In the genomic region with DNA sequence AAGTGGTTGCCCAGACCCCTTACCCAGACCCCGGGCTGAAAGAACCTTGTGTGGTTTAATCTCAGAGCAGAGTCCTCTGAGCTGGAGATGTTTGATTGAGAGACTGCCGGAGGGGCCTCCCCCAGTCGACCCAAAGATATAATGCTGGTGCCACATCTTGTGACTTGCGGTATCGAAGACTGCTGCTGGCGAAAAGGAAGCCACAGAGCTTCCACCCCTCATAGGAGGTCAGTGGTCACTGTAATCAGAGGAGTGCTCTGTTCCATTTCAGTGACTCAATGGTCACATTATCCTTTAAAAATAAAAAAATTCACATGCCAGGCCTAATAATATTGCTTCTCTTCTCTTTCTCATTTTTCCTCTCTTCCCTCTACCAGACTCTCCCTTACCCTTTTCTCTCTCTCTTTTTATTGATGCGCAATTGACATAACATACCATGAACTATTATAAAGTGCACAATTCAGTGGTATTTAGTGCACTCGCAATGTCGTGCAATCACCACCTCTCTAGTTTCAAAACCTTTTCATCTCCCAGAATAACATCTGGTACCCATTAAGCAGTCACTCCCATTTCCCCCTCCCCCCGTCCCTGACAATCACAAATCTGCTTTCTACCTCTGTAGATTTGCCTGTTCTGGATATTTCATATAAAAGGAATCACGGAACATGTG, we compare ENCODE assay signal across 1 cellular context.
TF ChIP-seq lines count a peak whose summit lies in the region.

No MANE protein-coding gene starts in this region.

TF ChIP-seq in HEK293, 187 proteins besides CTCF, POLR2A, EP300 and RAD21 (continued from another document and continues in another):
- TF ChIP-seq ZNF24 (tag by site-specific recombination; IDR thresholded peaks at IDR 0.05) (peak; percentile 71; the same call in 1 of the 2 replicates), HOXD13 (CRISPR knock-in tag; IDR thresholded peaks at IDR 0.05; ENCODE audit: borderline replicate concordance) (no peak), ZNF560 (tag by site-specific recombination; IDR thresholded peaks at IDR 0.05; ENCODE audit: borderline replicate concordance) (no peak), ZNF433 (tag by site-specific recombination; IDR thresholded peaks at IDR 0.05; ENCODE audit: low read depth) (no peak), ZNF426 (tag by site-specific recombination; IDR thresholded peaks at IDR 0.05) (no peak), ZNF596 (tag by site-specific recombination; IDR thresholded peaks at IDR 0.05) (no peak), ZFP41 (tag by site-specific recombination; IDR thresholded peaks at IDR 0.05; ENCODE audit: borderline replicate concordance) (no peak), ZNF521 (tag by site-specific recombination; IDR thresholded peaks at IDR 0.05) (no peak), TCF7L2 (IDR thresholded peaks at IDR 0.05; ENCODE audit: borderline replicate concordance, low read depth, low read length) (peak; percentile 57; the same call in 1 of the 2 replicates), ZNF488 (tag by site-specific recombination; IDR thresholded peaks at IDR 0.05) (no peak), ZBTB21 (tag by site-specific recombination; IDR thresholded peaks at IDR 0.05) (peak; percentile 29; the same call in 1 of the 2 replicates), PATZ1 (tag by site-specific recombination; IDR thresholded peaks at IDR 0.05) (0 out of 2 replicates have a peak, but pooled peaks have one; percentile 52), ZNF747 (tag by site-specific recombination; IDR thresholded peaks at IDR 0.05) (no peak), ZNF530 (tag by site-specific recombination; IDR thresholded peaks at IDR 0.05; ENCODE audit: low read depth) (no peak), TRIM28 (IDR thresholded peaks at IDR 0.05; ENCODE audit: borderline replicate concordance, low read length) (no peak), ZNF112 (tag by site-specific recombination; IDR thresholded peaks at IDR 0.05) (no peak), ZNF335 (tag by site-specific recombination; conservative IDR thresholded peaks at IDR 0.05) (0 out of 2 replicates have a peak, but pooled peaks have one; percentile 36), ZBTB17 (tag by site-specific recombination; IDR thresholded peaks at IDR 0.05) (peak; percentile 85; the same call in 1 of the 2 replicates), BCL11B (tag by site-specific recombination; IDR thresholded peaks at IDR 0.05; ENCODE audit: low read depth) (0 out of 2 replicates have a peak, but pooled peaks have one; percentile 32), ZIC2 (tag by site-specific recombination; IDR thresholded peaks at IDR 0.05) (no peak), ZNF157 (tag by site-specific recombination; IDR thresholded peaks at IDR 0.05) (no peak), SP2 (tag by site-specific recombination; IDR thresholded peaks at IDR 0.05) (no peak), ZNF404 (tag by site-specific recombination; IDR thresholded peaks at IDR 0.05) (peak; percentile 7; the same call in 1 of the 2 replicates), ZNF2 (tag by site-specific recombination; IDR thresholded peaks at IDR 0.05) (0 out of 2 replicates have a peak, but pooled peaks have one; percentile 57), ZNF48 (tag by site-specific recombination; IDR thresholded peaks at IDR 0.05) (no peak), ZSCAN16 (tag by site-specific recombination; IDR thresholded peaks at IDR 0.05) (0 out of 2 replicates have a peak, but pooled peaks have one; percentile 26), ZNF169 (tag by site-specific recombination; IDR thresholded peaks at IDR 0.05) (no peak), ZNF16 (tag by site-specific recombination; IDR thresholded peaks at IDR 0.05; ENCODE audit: low read depth) (no peak), ZBTB8A (tag by site-specific recombination; IDR thresholded peaks at IDR 0.05) (no peak), ZNF274 (IDR thresholded peaks at IDR 0.05; ENCODE audit: low read length) (no peak), ZNF274 (tag by site-specific recombination; IDR thresholded peaks at IDR 0.05; ENCODE audit: borderline replicate concordance) (no peak), ZNF677 (tag by site-specific recombination; IDR thresholded peaks at IDR 0.05) (no peak), SP7 (tag by site-specific recombination; IDR thresholded peaks at IDR 0.05) (peak; percentile 88), ZNF341 (tag by site-specific recombination; IDR thresholded peaks at IDR 0.05; ENCODE audit: low read depth) (no peak), ZNF830 (tag by site-specific recombination; IDR thresholded peaks at IDR 0.05; ENCODE audit: low read depth) (no peak), ZNF621 (tag by site-specific recombination; IDR thresholded peaks at IDR 0.05) (no peak), ZNF311 (tag by site-specific recombination; IDR thresholded peaks at IDR 0.05; ENCODE audit: borderline replicate concordance) (no peak), YY1 (tag by site-specific recombination; IDR thresholded peaks at IDR 0.05) (no peak), ZFP37 (tag by site-specific recombination; IDR thresholded peaks at IDR 0.05) (no peak), ZNF214 (tag by site-specific recombination; IDR thresholded peaks at IDR 0.05; ENCODE audit: borderline replicate concordance) (no peak), SETDB1 (IDR thresholded peaks at IDR 0.05; ENCODE audit: insufficient read length, low read length) (no peak), SALL2 (tag by site-specific recombination; IDR thresholded peaks at IDR 0.05; ENCODE audit: borderline replicate concordance) (no peak), ZNF585B (tag by site-specific recombination; IDR thresholded peaks at IDR 0.05) (no peak), INSM2 (tag by site-specific recombination; IDR thresholded peaks at IDR 0.05) (peak; percentile 77), ZNF114 (tag by site-specific recombination; IDR thresholded peaks at IDR 0.05) (no peak), ZNF555 (tag by site-specific recombination; conservative IDR thresholded peaks at IDR 0.05) (no peak), ZNF561 (tag by site-specific recombination; IDR thresholded peaks at IDR 0.05; ENCODE audit: borderline replicate concordance) (no peak), ZNF610 (tag by site-specific recombination; IDR thresholded peaks at IDR 0.05; ENCODE audit: borderline replicate concordance) (no peak), ZNF660 (tag by site-specific recombination; IDR thresholded peaks at IDR 0.05) (no peak), ZNF544 (tag by site-specific recombination; IDR thresholded peaks at IDR 0.05) (no peak), GLI2 (tag by site-specific recombination; IDR thresholded peaks at IDR 0.05; ENCODE audit: borderline replicate concordance, low read depth) (no peak), ZNF624 (tag by site-specific recombination; IDR thresholded peaks at IDR 0.05) (no peak), ZNF23 (tag by site-specific recombination; IDR thresholded peaks at IDR 0.05; ENCODE audit: borderline replicate concordance) (no peak), EGR2 (tag by site-specific recombination; IDR thresholded peaks at IDR 0.05; ENCODE audit: low read depth) (no peak), ZNF10 (tag by site-specific recombination; IDR thresholded peaks at IDR 0.05) (no peak), ZNF670 (tag by site-specific recombination; IDR thresholded peaks at IDR 0.05; ENCODE audit: low read depth) (no peak), OSR2 (tag by site-specific recombination; IDR thresholded peaks at IDR 0.05) (peak; percentile 66), ZNF19 (tag by site-specific recombination; IDR thresholded peaks at IDR 0.05; ENCODE audit: low read depth) (no peak), KLF16 (tag by site-specific recombination; IDR thresholded peaks at IDR 0.05) (peak; percentile 89), FEZF1 (tag by site-specific recombination; IDR thresholded peaks at IDR 0.05) (peak; percentile 83), ZNF501 (tag by site-specific recombination; IDR thresholded peaks at IDR 0.05) (no peak)
- TF ChIP-seq, protein P1, sequence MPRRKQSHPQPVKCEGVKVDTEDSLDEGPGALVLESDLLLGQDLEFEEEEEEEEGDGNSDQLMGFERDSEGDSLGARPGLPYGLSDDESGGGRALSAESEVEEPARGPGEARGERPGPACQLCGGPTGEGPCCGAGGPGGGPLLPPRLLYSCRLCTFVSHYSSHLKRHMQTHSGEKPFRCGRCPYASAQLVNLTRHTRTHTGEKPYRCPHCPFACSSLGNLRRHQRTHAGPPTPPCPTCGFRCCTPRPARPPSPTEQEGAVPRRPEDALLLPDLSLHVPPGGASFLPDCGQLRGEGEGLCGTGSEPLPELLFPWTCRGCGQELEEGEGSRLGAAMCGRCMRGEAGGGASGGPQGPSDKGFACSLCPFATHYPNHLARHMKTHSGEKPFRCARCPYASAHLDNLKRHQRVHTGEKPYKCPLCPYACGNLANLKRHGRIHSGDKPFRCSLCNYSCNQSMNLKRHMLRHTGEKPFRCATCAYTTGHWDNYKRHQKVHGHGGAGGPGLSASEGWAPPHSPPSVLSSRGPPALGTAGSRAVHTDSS (tag by site-specific recombination; IDR thresholded peaks at IDR 0.05), result no peak
- TF ChIP-seq, protein P2, sequence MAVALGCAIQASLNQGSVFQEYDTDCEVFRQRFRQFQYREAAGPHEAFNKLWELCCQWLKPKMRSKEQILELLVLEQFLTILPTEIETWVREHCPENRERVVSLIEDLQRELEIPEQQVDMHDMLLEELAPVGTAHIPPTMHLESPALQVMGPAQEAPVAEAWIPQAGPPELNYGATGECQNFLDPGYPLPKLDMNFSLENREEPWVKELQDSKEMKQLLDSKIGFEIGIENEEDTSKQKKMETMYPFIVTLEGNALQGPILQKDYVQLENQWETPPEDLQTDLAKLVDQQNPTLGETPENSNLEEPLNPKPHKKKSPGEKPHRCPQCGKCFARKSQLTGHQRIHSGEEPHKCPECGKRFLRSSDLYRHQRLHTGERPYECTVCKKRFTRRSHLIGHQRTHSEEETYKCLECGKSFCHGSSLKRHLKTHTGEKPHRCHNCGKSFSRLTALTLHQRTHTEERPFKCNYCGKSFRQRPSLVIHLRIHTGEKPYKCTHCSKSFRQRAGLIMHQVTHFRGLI (tag by site-specific recombination; IDR thresholded peaks at IDR 0.05), result no peak
- TF ChIP-seq, protein P3, sequence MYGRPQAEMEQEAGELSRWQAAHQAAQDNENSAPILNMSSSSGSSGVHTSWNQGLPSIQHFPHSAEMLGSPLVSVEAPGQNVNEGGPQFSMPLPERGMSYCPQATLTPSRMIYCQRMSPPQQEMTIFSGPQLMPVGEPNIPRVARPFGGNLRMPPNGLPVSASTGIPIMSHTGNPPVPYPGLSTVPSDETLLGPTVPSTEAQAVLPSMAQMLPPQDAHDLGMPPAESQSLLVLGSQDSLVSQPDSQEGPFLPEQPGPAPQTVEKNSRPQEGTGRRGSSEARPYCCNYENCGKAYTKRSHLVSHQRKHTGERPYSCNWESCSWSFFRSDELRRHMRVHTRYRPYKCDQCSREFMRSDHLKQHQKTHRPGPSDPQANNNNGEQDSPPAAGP (tag by site-specific recombination; IDR thresholded peaks at IDR 0.05), result peak; percentile 87
- TF ChIP-seq, protein P4, sequence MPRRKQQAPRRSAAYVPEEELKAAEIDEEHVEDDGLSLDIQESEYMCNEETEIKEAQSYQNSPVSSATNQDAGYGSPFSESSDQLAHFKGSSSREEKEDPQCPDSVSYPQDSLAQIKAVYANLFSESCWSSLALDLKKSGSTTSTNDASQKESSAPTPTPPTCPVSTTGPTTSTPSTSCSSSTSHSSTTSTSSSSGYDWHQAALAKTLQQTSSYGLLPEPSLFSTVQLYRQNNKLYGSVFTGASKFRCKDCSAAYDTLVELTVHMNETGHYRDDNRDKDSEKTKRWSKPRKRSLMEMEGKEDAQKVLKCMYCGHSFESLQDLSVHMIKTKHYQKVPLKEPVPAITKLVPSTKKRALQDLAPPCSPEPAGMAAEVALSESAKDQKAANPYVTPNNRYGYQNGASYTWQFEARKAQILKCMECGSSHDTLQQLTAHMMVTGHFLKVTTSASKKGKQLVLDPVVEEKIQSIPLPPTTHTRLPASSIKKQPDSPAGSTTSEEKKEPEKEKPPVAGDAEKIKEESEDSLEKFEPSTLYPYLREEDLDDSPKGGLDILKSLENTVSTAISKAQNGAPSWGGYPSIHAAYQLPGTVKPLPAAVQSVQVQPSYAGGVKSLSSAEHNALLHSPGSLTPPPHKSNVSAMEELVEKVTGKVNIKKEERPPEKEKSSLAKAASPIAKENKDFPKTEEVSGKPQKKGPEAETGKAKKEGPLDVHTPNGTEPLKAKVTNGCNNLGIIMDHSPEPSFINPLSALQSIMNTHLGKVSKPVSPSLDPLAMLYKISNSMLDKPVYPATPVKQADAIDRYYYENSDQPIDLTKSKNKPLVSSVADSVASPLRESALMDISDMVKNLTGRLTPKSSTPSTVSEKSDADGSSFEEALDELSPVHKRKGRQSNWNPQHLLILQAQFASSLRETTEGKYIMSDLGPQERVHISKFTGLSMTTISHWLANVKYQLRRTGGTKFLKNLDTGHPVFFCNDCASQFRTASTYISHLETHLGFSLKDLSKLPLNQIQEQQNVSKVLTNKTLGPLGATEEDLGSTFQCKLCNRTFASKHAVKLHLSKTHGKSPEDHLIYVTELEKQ (tag by site-specific recombination; IDR thresholded peaks at IDR 0.05; ENCODE audit: borderline replicate concordance), result peak; percentile 97
